ENCODE assay signal across 11 cellular contexts in the genomic region with DNA sequence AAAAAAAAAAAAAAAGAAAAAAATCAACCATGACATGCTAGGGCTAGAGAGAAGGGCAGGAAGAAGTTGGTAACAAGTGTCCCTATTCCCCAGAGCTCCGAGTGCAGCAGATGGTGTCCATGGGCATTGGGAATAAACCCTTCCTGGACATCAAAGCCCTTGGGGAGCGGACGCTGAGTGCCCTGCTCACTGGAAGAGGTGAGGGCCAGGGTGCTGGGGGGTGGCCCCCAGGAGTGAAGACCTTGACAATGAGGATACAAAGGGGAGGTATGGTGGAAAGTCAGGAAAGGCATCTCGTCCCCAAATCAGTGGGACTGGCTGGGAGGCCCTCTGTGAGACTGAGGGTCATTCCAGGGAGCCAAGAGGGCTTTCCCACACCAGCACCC. TPM values are rescaled to one million over a fixed set of nuclear protein-coding genes. Genes with fewer than 3 reads are reported as not detected.
A peak's percentile ranks its signal among the peaks of the same experiment; 100 is the strongest.
DNase-seq lines count a peak whose midpoint lies in the region; ATAC-seq and TF ChIP-seq lines count a peak whose summit lies in the region.
"Had no signal": no experiment of that assay in that cellular context is flagged by ENCODE, and none has a peak within 500 bp of the region (broad histone marks: within the 10 kb centered on the region; RNA-seq: fewer than 3 reads in every experiment).

No MANE protein-coding gene starts in this region.

- no peaks in the 10 kb centered on the region for H3K9me3 Mint-ChIP-seq in CD4-positive, alpha-beta T cell
- H3K9me3 Mint-ChIP-seq in IgD-negative memory B cell (no peaks in the 10 kb centered on the region), osteocyte (ENCODE audit: unreplicated experiment) (no peaks in the 10 kb centered on the region)

- POLR2A ChIA-PET in CD4-positive, alpha-beta T cell (lab: Charles Lee) = interaction anchor here (0.8 to 2.1 kb wide), 7 partner anchors 10 to 625 kb away, joined by 3 to 21 read pairs (median 8); partner anchors contain the start of genes ARHGEF40, PIP4P1 and ZNF219

- peak overlapping the region; percentile 90 for H3K27ac Mint-ChIP-seq in CD4-positive, alpha-beta T cell
- H3K27ac Mint-ChIP-seq in IgD-negative memory B cell (peak overlapping the region; percentile 33 to 96 (median 86)), osteocyte (ENCODE audit: unreplicated experiment) (peak overlapping the region; percentile 90)

- no peak overlapping the region for H3K4me2 ChIP-seq in fibroblast of lung (ENCODE audit: extremely low read depth, insufficient read depth, low read length)

- H3K27me3 ChIP-seq in CD4-positive, alpha-beta T cell (ENCODE audit: control insufficient read depth, insufficient read depth, low read length) = no peaks in the 10 kb centered on the region
- H3K27me3 ChIP-seq in fibroblast of lung (ENCODE audit: control insufficient read depth, insufficient read depth, low read length) = no peaks in the 10 kb centered on the region

- H3K27ac ChIP-seq in CD4-positive, alpha-beta T cell (ENCODE audit: low read depth, low read length) = peak overlapping the region; percentile 65
- H3K27ac ChIP-seq in fibroblast of lung (ENCODE audit: insufficient read depth, low read length) = peak overlapping the region; percentile 93

- no peaks in the 10 kb centered on the region for H3K27me3 Mint-ChIP-seq in CD4-positive, alpha-beta T cell
- peaks cover 6% of the 10 kb centered on the region for H3K27me3 Mint-ChIP-seq in IgD-negative memory B cell
- no peaks in the 10 kb centered on the region for H3K27me3 Mint-ChIP-seq in osteocyte (ENCODE audit: unreplicated experiment)

- peaks cover 33% of the 10 kb centered on the region for H3K4me1 Mint-ChIP-seq in CD4-positive, alpha-beta T cell (ENCODE audit: low read depth)
- H3K4me1 Mint-ChIP-seq in IgD-negative memory B cell = peaks cover 11 to 14% (median 13%) of the 10 kb centered on the region in 3 donors
- H3K4me1 Mint-ChIP-seq in osteocyte (ENCODE audit: unreplicated experiment) = peaks cover 16% of the 10 kb centered on the region

- TF ChIP-seq CTCF in CD4-positive, alpha-beta T cell (IDR thresholded peaks at IDR 0.05) = no peak
- TF ChIP-seq CTCF in fibroblast of lung (conservative IDR thresholded peaks at IDR 0.05 in 1 of 2, IDR thresholded peaks at IDR 0.05 in 1 of 2; ENCODE audit: low read depth in 1 of 2, low read length in 2 of 2) (no peak), osteocyte (IDR thresholded peaks at IDR 0.05) (no peak)

- H3K4me3 Mint-ChIP-seq in CD4-positive, alpha-beta T cell = no peak overlapping the region
- H3K4me3 Mint-ChIP-seq in IgD-negative memory B cell (no peak overlapping the region), osteocyte (ENCODE audit: unreplicated experiment) (no peak overlapping the region)

- H3K36me3 ChIP-seq in fibroblast of lung (ENCODE audit: control insufficient read depth, insufficient read depth, low read length) = peaks cover 12% of the 10 kb centered on the region

- intact Hi-C loops in CD4-positive, alpha-beta T cell (cut with DNase I, micrococcal nuclease) = loop anchor here in 1 of 2 experiments (1.0 to 10.0 kb wide), 3 partner anchors 17 to 622 kb away; partner anchors contain the start of genes PIP4P1 and PNP

- H3K36me3 Mint-ChIP-seq in CD4-positive, alpha-beta T cell (ENCODE audit: low read depth) = peaks cover 6% of the 10 kb centered on the region
- no peaks in the 10 kb centered on the region for H3K36me3 Mint-ChIP-seq in IgD-negative memory B cell
- peaks cover 45% of the 10 kb centered on the region for H3K36me3 Mint-ChIP-seq in osteocyte (ENCODE audit: unreplicated experiment)

- peaks cover 11% of the 10 kb centered on the region for H3K4me1 ChIP-seq in fibroblast of lung (ENCODE audit: control insufficient read depth, extremely low read depth, insufficient read depth, low read length)
- H3K4me1 ChIP-seq: Caco-2 had no signal

- CTCF ChIA-PET in CD4-positive, alpha-beta T cell (lab: Charles Lee) = interaction anchor here (1.1 to 4.8 kb wide), 4 partner anchors 9 to 72 kb away, joined by 6 to 51 read pairs (median 36); no protein-coding TSS in a partner anchor

- no peaks in the 10 kb centered on the region for H3K9me3 ChIP-seq in CD4-positive, alpha-beta T cell (ENCODE audit: control insufficient read depth, low read length)
- H3K9me3 ChIP-seq in fibroblast of lung (ENCODE audit: control insufficient read depth, insufficient read depth, low read depth, low read length) = no peaks in the 10 kb centered on the region
- H3K9me3 ChIP-seq: Caco-2 had no signal

- ATAC-seq in CD4-positive, alpha-beta T cell (ENCODE audit: poor library complexity) = no peak

- H4K20me1 ChIP-seq in fibroblast of lung (ENCODE audit: control insufficient read depth, extremely low read depth, insufficient read depth, low read length) = no peaks in the 10 kb centered on the region

- H2AFZ ChIP-seq in fibroblast of lung (ENCODE audit: low read length) = no peak overlapping the region

- peak overlapping the region; percentile 43 for H3K9ac ChIP-seq in fibroblast of lung (ENCODE audit: insufficient read depth, low read length)

- DNase-seq in CD4-positive, alpha-beta T cell = no peak
- no peak for DNase-seq in fibroblast of lung (ENCODE audit: low read depth in 2 of 2)
- no peak for DNase-seq in osteocyte (ENCODE audit: extremely low spot score, unreplicated experiment)
- no peak for DNase-seq in H4 (ENCODE audit: low spot score)
- no peak for DNase-seq in cerebellum (ENCODE audit: low spot score)
- DNase-seq in NCI-H1105 (lab: John Stamatoyannopoulos, UW) = no peak
- no peak for DNase-seq in T-helper 9 cell
- DNase-seq: Caco-2, NCI-H526 treated with DMSO at 0.1 percent for 48 hours had no signal

- no peak overlapping the region for H3K4me3 ChIP-seq in fibroblast of lung (replicated peaks in 1 of 4; ENCODE audit: control extremely low read depth in 1 of 4, insufficient read depth in 1 of 4, low read depth in 3 of 4, low read length in 4 of 4)

- H3K79me2 ChIP-seq in fibroblast of lung (ENCODE audit: control insufficient read depth, insufficient read depth, low read length) = no peaks in the 10 kb centered on the region

RNA-seq across cellular contexts. Expression of gene ZNF219, which starts 11.6 kb away (rescaled TPM):
- 10 to 100 TPM; 15.2 to 15.5 TPM for total RNA-seq in CD4-positive, alpha-beta T cell
- polyA plus RNA-seq in IgD-negative memory B cell (1.0 TPM), fibroblast of lung (2.2 and 2.4 TPM in 2 replicates)
- total RNA-seq in fibroblast of lung (3.9 and 4.6 TPM in 2 replicates), osteocyte (20.5 and 25.2 TPM in 2 replicates), cerebellum (15.0 TPM)
- polyA plus RNA-seq in fibroblast of lung (2012) = 3.4 and 5.2 TPM in 2 replicates
- 1.1 and 2.3 TPM in 2 replicates for polyA minus RNA-seq in fibroblast of lung (ENCODE audit: low replicate concordance)
- total RNA-seq in H4 (2014; rRNA removed; shearing (Covaris generic)) = 7.3 and 11.3 TPM in 2 replicates

RNA-seq across cellular contexts. Expression of gene TMEM253, which starts 14.0 kb away (rescaled TPM):
- total RNA-seq in CD4-positive, alpha-beta T cell = not detected
- not detected for polyA plus RNA-seq in IgD-negative memory B cell
- not detected in 2 replicates for total RNA-seq in fibroblast of lung
- 0.05 and 0.11 TPM in 2 replicates for polyA plus RNA-seq in fibroblast of lung
- polyA plus RNA-seq in fibroblast of lung (2012) = 0.07 TPM in 1 of 2 replicates, not detected in the other
- polyA minus RNA-seq in fibroblast of lung (ENCODE audit: low replicate concordance) = not detected in 2 replicates
- 1.2 TPM in 2 replicates for total RNA-seq in osteocyte
- total RNA-seq in H4 (2014; rRNA removed; shearing (Covaris generic)) = 0.47 and 0.68 TPM in 2 replicates
- not detected for total RNA-seq in cerebellum
- total RNA-seq: occipital lobe had no signal

RNA-seq across cellular contexts. Expression of gene ARHGEF40, which starts 16.8 kb away (rescaled TPM):
- total RNA-seq in CD4-positive, alpha-beta T cell = 1 to 10 TPM; 1.2 to 1.3 TPM
- polyA plus RNA-seq in IgD-negative memory B cell (not detected), fibroblast of lung (18.2 and 34.6 TPM in 2 replicates)
- total RNA-seq in fibroblast of lung (23.6 and 24.7 TPM in 2 replicates), osteocyte (126 and 139 TPM in 2 replicates), cerebellum (27.2 TPM)
- 16.0 and 24.4 TPM in 2 replicates for polyA plus RNA-seq in fibroblast of lung (2012)
- polyA minus RNA-seq in fibroblast of lung (ENCODE audit: low replicate concordance) = 93.2 and 115 TPM in 2 replicates
- total RNA-seq in H4 (2014; rRNA removed; shearing (Covaris generic)) = 11.2 and 15.4 TPM in 2 replicates

RNA-seq across cellular contexts. Expression of gene RNASE8, which starts 29.3 kb away (rescaled TPM):
- not detected for total RNA-seq in CD4-positive, alpha-beta T cell
- polyA plus RNA-seq in IgD-negative memory B cell (not detected), fibroblast of lung (not detected in 2 replicates)
- total RNA-seq in fibroblast of lung (not detected in 2 replicates), osteocyte (not detected in 2 replicates), cerebellum (not detected)
- polyA plus RNA-seq in fibroblast of lung (2012) = not detected in 2 replicates
- not detected in 2 replicates for polyA minus RNA-seq in fibroblast of lung (ENCODE audit: low replicate concordance)
- not detected in 2 replicates for total RNA-seq in H4 (2014; rRNA removed; shearing (Covaris generic))
- total RNA-seq: Caco-2, occipital lobe had no signal

RNA-seq across cellular contexts. Expression of gene RNASE7, which starts 44.7 kb away (rescaled TPM):
- total RNA-seq in CD4-positive, alpha-beta T cell = not detected
- polyA plus RNA-seq in IgD-negative memory B cell = not detected
- total RNA-seq in fibroblast of lung = not detected in 2 replicates
- not detected in 2 replicates for polyA plus RNA-seq in fibroblast of lung
- not detected in 2 replicates for polyA plus RNA-seq in fibroblast of lung (2012)
- not detected in 2 replicates for polyA minus RNA-seq in fibroblast of lung (ENCODE audit: low replicate concordance)
- not detected in 2 replicates for total RNA-seq in osteocyte
- not detected in 2 replicates for total RNA-seq in H4 (2014; rRNA removed; shearing (Covaris generic))
- total RNA-seq in cerebellum = not detected
- total RNA-seq: Caco-2, occipital lobe had no signal
